In genomic region chr20:41587956-41588355, GRCh38 we compare ENCODE assay signal across 18 cellular contexts. TPM values are rescaled to one million over a fixed set of nuclear protein-coding genes. Genes with fewer than 3 reads are reported as not detected.
DNase-seq lines count a peak whose midpoint lies in the region; ATAC-seq and TF ChIP-seq lines count a peak whose summit lies in the region.
"Had no signal": no experiment of that assay in that cellular context is flagged by ENCODE, and none has a peak within 500 bp of the region (broad histone marks: within the 10 kb centered on the region; RNA-seq: fewer than 3 reads in every experiment).

No MANE protein-coding gene starts in this region.

- no peak for TF ChIP-seq CTCF in astrocyte of the spinal cord (IDR thresholded peaks at IDR 0.05; ENCODE audit: low read depth, low read length)
- no peak for TF ChIP-seq CTCF in lower lobe of right lung (IDR thresholded peaks at IDR 0.05)
- TF ChIP-seq CTCF in nephron progenitor cell (IDR thresholded peaks at IDR 0.05), result no peak

- H3K27ac ChIP-seq in lower lobe of right lung, result no peak overlapping the region
- H3K27ac ChIP-seq: HL-60 had no signal

- no peaks in the 10 kb centered on the region for H3K4me1 ChIP-seq in lower lobe of right lung

- peaks cover 87% of the 10 kb centered on the region for H3K36me3 Mint-ChIP-seq in nephron progenitor cell (ENCODE audit: low read depth)

- DNase-seq in AG08395 (ENCODE audit: low spot score) (peak; percentile 90), HS-5 (ENCODE audit: low read depth) (peak; percentile 73), astrocyte of the spinal cord (ENCODE audit: low read depth, low spot score) (peak; percentile 62), hepatic stellate cell (ENCODE audit: low spot score) (peak; percentile 21), DMS153 (lab: John Stamatoyannopoulos, UW) (no peak), lower lobe of right lung (no peak), nephron progenitor cell (no peak)
- DNase-seq in activated effector memory CD4-positive, alpha-beta T cell treated with Interleukin-2 at 50 U/mL for 16 hours, result no peak
- DNase-seq: activated CD4-positive, alpha-beta T cell treated with anti-CD3 and anti-CD28 coated beads for 48 hours; activated T-cell treated with anti-CD3 and anti-CD28 coated beads, Interleukin-2, amount 50 U/mL, for 48 hours; cortex of kidney; foreskin melanocyte; mesenchymal stem cell; NCI-H2081 treated with DMSO at 0.1 percent for 48 hours; SHP77; stimulated activated naive CD4-positive, alpha-beta T cell; T-helper 9 cell had no signal

- no peak overlapping the region for H3K4me3 Mint-ChIP-seq in nephron progenitor cell

- H3K27me3 Mint-ChIP-seq in nephron progenitor cell (ENCODE audit: low read depth, poor library complexity), result no peaks in the 10 kb centered on the region

- H3K9me3 Mint-ChIP-seq in nephron progenitor cell, result peaks cover 91% of the 10 kb centered on the region

- in situ Hi-C loops in astrocyte of the spinal cord (cut with HindIII; ENCODE audit: low sequenced_read_pairs), result no loop called here

- H3K4me3 ChIP-seq in astrocyte of the spinal cord (ENCODE audit: low read depth, low read length) (no peak overlapping the region), lower lobe of right lung (no peak overlapping the region)

- no peak overlapping the region for H3K27ac Mint-ChIP-seq in nephron progenitor cell

- intact Hi-C loops in lower lobe of right lung (cut with DNase I), result no loop called here

- no peaks in the 10 kb centered on the region for H3K36me3 ChIP-seq in lower lobe of right lung

- H3K27me3 ChIP-seq in lower lobe of right lung (ENCODE audit: low read depth), result no peaks in the 10 kb centered on the region

- ATAC-seq in lower lobe of right lung, result no peak

- H3K4me1 Mint-ChIP-seq in nephron progenitor cell, result no peaks in the 10 kb centered on the region

- H3K9me3 ChIP-seq in lower lobe of right lung, result peaks cover 30% of the 10 kb centered on the region

RNA-seq across cellular contexts. Expression of gene CHD6, which starts 30.2 kb away (rescaled TPM):
- total RNA-seq in lower lobe of right lung, result 43.6 TPM

Comparison
In these comparisons a context has a peak if more than half of its experiments do, and no peak if none do; other contexts are left out.
1. DNase-seq: peak in AG08395 (single experiment), HS-5 (single experiment), astrocyte of the spinal cord (single experiment) and hepatic stellate cell (single experiment); none in DMS153 (single experiment), lower lobe of right lung (single experiment), nephron progenitor cell (single experiment) and activated effector memory CD4-positive, alpha-beta T cell treated with Interleukin-2 at 50 U/mL for 16 hours (single experiment).